ENCODE assay signal across 29 cellular contexts in the genomic region with DNA sequence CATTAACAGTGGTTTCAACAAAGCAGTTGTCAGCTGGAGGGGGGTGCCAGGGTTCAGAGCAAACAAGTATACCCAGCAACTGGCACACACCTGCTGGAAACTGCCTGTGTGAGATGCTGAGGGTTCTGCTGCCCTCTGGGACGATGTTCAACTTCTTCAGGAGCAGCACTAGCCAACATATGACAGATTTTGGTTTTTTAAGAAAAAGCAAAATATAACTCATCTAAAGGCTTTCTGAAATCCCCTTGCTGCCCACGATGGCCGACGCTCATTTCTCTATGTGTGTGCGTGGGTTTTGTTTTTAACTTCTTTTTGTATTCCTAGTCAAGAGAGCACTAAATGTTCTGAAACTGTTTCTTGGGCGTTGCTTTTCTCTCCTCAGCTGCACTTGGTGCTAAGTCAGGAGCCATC.
A peak's percentile ranks its signal among the peaks of the same experiment; 100 is the strongest.
DNase-seq lines count a peak whose midpoint lies in the region; ATAC-seq, FAIRE-seq and TF ChIP-seq lines count a peak whose summit lies in the region.
"Had no signal": no experiment of that assay in that cellular context is flagged by ENCODE, and none has a peak within 500 bp of the region (broad histone marks: within the 10 kb centered on the region; RNA-seq: fewer than 3 reads in every experiment).

No MANE protein-coding gene starts in this region.

- no TSS peak for BruUV-seq in GM12878 (replicated peaks; lab: Mats Ljungman, UMichigan)

- H3K4me3 ChIP-seq in Karpas-422 (ENCODE audit: low read length) = no peak overlapping the region
- H3K4me3 ChIP-seq in GM12878 = no peak overlapping the region
- H3K4me3 ChIP-seq: body of pancreas, gastroesophageal sphincter, hepatocyte, lung, MG63, PC-9, upper lobe of right lung had no signal

- H3K9me3 Mint-ChIP-seq in stimulated activated naive CD8-positive, alpha-beta T cell treated with anti-CD3 and anti-CD28 coated beads, Interleukin-15, Interleukin-2, amounts not matched to agents 100 ng/mL and 50 ng/mL, for 24 hours = no peaks in the 10 kb centered on the region
- H3K9me3 Mint-ChIP-seq: natural killer cell; T-helper 2 cell treated with Interferon-gamma antibody and Interleukin-4, amounts not matched to agents 5 μg/mL and 100 μg/mL, for 36 hours had no signal

- no peaks in the 10 kb centered on the region for H3K9me2 ChIP-seq in Karpas-422 (replicated peaks; ENCODE audit: insufficient read depth, low read length)

- no peaks in the 10 kb centered on the region for H3K9me3 ChIP-seq in Karpas-422 (ENCODE audit: low read length)
- no peaks in the 10 kb centered on the region for H3K9me3 ChIP-seq in GM12878 (replicated peaks; ENCODE audit: control insufficient read depth, insufficient read depth, low read length)
- H3K9me3 ChIP-seq: body of pancreas, gastroesophageal sphincter, MG63, upper lobe of right lung had no signal

- no peaks in the 10 kb centered on the region for H3K27me3 Mint-ChIP-seq in stimulated activated naive CD8-positive, alpha-beta T cell treated with anti-CD3 and anti-CD28 coated beads, Interleukin-15, Interleukin-2, amounts not matched to agents 100 ng/mL and 50 ng/mL, for 24 hours

- TF ChIP-seq CTCF in GM12878 (IDR thresholded peaks at IDR 0.05 in 2 of 3, conservative IDR thresholded peaks at IDR 0.05 in 1 of 3; ENCODE audit: control insufficient read depth in 2 of 3, extremely low read depth in 1 of 3, insufficient read depth in 1 of 3, low read depth in 3 of 3, low read length in 3 of 3) = no peak

- CTCF ChIA-PET in GM12878 (lab: Yijun Ruan, JAX) = interaction anchor here (0.6 kb wide), 1 partner anchor 21 kb away, joined by 4 read pairs; no protein-coding TSS in a partner anchor

- H2AFZ ChIP-seq in Karpas-422 (ENCODE audit: low read length) = no peak overlapping the region
- H2AFZ ChIP-seq in GM12878 (ENCODE audit: control insufficient read depth, low read depth, low read length) = no peak overlapping the region; the same call in 1 of the 2 replicates
- H2AFZ ChIP-seq: hepatocyte, PC-9 had no signal

- H3K4me1 ChIP-seq in Karpas-422 (ENCODE audit: low read length) (no peaks in the 10 kb centered on the region), GM12878 (ENCODE audit: control insufficient read depth, insufficient read depth, low read length) (no peaks in the 10 kb centered on the region)
- H3K4me1 ChIP-seq: body of pancreas, gastroesophageal sphincter, upper lobe of right lung had no signal

- H4K20me1 ChIP-seq in Karpas-422 (ENCODE audit: insufficient read depth, low read depth, low read length) (no peaks in the 10 kb centered on the region), GM12878 (ENCODE audit: control insufficient read depth, insufficient read depth) (no peaks in the 10 kb centered on the region)

- H3K4me2 ChIP-seq in Karpas-422 (ENCODE audit: low read depth, low read length, poor library complexity, severe bottlenecking) (no peak overlapping the region), GM12878 (ENCODE audit: control insufficient read depth, insufficient read depth) (no peak overlapping the region)
- H3K4me2 ChIP-seq: hepatocyte, PC-9 had no signal

- TF ChIP-seq RAD21 in GM12878 (IDR thresholded peaks at IDR 0.05; ENCODE audit: insufficient read depth, low read depth, low read length) = no peak

- H3K4me1 Mint-ChIP-seq in stimulated activated naive CD8-positive, alpha-beta T cell treated with anti-CD3 and anti-CD28 coated beads, Interleukin-15, Interleukin-2, amounts not matched to agents 100 ng/mL and 50 ng/mL, for 24 hours (ENCODE audit: low read depth) = no peaks in the 10 kb centered on the region
- H3K4me1 Mint-ChIP-seq: natural killer cell had no signal

- H3K27ac ChIP-seq in Karpas-422 (ENCODE audit: low read length) (no peak overlapping the region), GM12878 (ENCODE audit: control insufficient read depth, insufficient read depth) (no peak overlapping the region)
- H3K27ac ChIP-seq: body of pancreas, C4-2B, gastroesophageal sphincter, hepatocyte, PC-9, upper lobe of right lung had no signal

- H3K9ac ChIP-seq in Karpas-422 (ENCODE audit: low read length) = no peak overlapping the region
- H3K9ac ChIP-seq in GM12878 (ENCODE audit: control insufficient read depth, insufficient read depth, low read length) = no peak overlapping the region

- no peak for TF ChIP-seq EP300 in GM12878 (IDR thresholded peaks at IDR 0.05; ENCODE audit: borderline replicate concordance in 1 of 2, control insufficient read depth in 1 of 2, low read depth in 2 of 2, low read length in 2 of 2)

- RAD21 ChIA-PET in GM12878 (lab: Charles Lee; ENCODE audit: unreplicated experiment) = no interaction called here

- H3K36me3 Mint-ChIP-seq in stimulated activated naive CD8-positive, alpha-beta T cell treated with anti-CD3 and anti-CD28 coated beads, Interleukin-15, Interleukin-2, amounts not matched to agents 100 ng/mL and 50 ng/mL, for 24 hours (ENCODE audit: low read depth) = no peaks in the 10 kb centered on the region
- H3K36me3 Mint-ChIP-seq: natural killer cell had no signal

- H3K36me3 ChIP-seq in Karpas-422 (ENCODE audit: insufficient read depth, low read length) = no peaks in the 10 kb centered on the region
- H3K36me3 ChIP-seq in GM12878 (ENCODE audit: control insufficient read depth in 2 of 2, insufficient read depth in 2 of 2, low read length in 1 of 2) = no peaks in the 10 kb centered on the region
- H3K36me3 ChIP-seq: gastroesophageal sphincter, MG63, upper lobe of right lung had no signal

- no peak for FAIRE-seq in GM12878 (lab: Jason Lieb, UNC)
- FAIRE-seq: D721Med, H54 had no signal

- in situ Hi-C loops in GM12878 (cut with MboI) = no loop called here

- SMC1A ChIA-PET in GM12878 (lab: Charles Lee; ENCODE audit: uncharacterized antibody, unreplicated experiment) = no interaction called here

- intact Hi-C loops in GM12878 (cut with micrococcal nuclease; ENCODE audit: unreplicated experiment) = no loop called here

- WGBS in GM12878 (ENCODE audit: insufficient coverage, insufficient replicate concordance, low lambda C conversion rate, missing lambda C conversion rate) = 1% methylated on average over 6 of the region's 6 CpGs

- H3K79me2 ChIP-seq in Karpas-422 (ENCODE audit: low read length) = no peaks in the 10 kb centered on the region
- no peaks in the 10 kb centered on the region for H3K79me2 ChIP-seq in GM12878 (ENCODE audit: control insufficient read depth, insufficient read depth, low read length)
- H3K79me2 ChIP-seq: hepatocyte had no signal

- no peak for DNase-seq in stimulated activated naive CD8-positive, alpha-beta T cell treated with anti-CD3 and anti-CD28 coated beads, Interleukin-15, Interleukin-2, amounts not matched to agents 100 U/mL and 50 U/mL, for 24 hours
- DNase-seq in Karpas-422 = peak; percentile 5
- DNase-seq in GM12878 (ENCODE audit: low read depth, low spot score) = no peak
- DNase-seq in NK-92 treated with Interleukin-12 subunit alpha and Interleukin-12 subunit beta, amount 100 ng/mL, for 24 hours (lab: John Stamatoyannopoulos, UW) = no peak
- DNase-seq in stimulated activated naive CD4-positive, alpha-beta T cell treated with Interleukin-2 at 50 U/mL for 16 hours (lab: John Stamatoyannopoulos, UW) = no peak
- DNase-seq: activated CD4-positive, alpha-beta T cell treated with anti-CD3 and anti-CD28 coated beads, Interleukin-2, amount 50 U/mL, for 4 hours; activated naive CD4-positive, alpha-beta T cell treated with Interleukin-2 at 50 U/mL for 16 hours; activated T-cell treated with anti-CD3 and anti-CD28 coated beads for 4 hours; body of pancreas; cerebellar nuclear complex; EL; MG63; natural killer cell; NCI-H1417 treated with DMSO at 0.1 percent for 48 hours; NCI-H2081; PC-9; substantia nigra; upper lobe of right lung had no signal

- H3K27ac Mint-ChIP-seq in stimulated activated naive CD8-positive, alpha-beta T cell treated with anti-CD3 and anti-CD28 coated beads, Interleukin-15, Interleukin-2, amounts not matched to agents 100 ng/mL and 50 ng/mL, for 24 hours = peak overlapping the region; percentile 15
- H3K27ac Mint-ChIP-seq: natural killer cell; T-helper 2 cell treated with Interferon-gamma antibody and Interleukin-4, amounts not matched to agents 5 μg/mL and 100 μg/mL, for 36 hours had no signal

- no peak overlapping the region for H3K4me3 Mint-ChIP-seq in stimulated activated naive CD8-positive, alpha-beta T cell treated with anti-CD3 and anti-CD28 coated beads, Interleukin-15, Interleukin-2, amounts not matched to agents 100 ng/mL and 50 ng/mL, for 24 hours
- H3K4me3 Mint-ChIP-seq: natural killer cell; T-helper 2 cell treated with Interferon-gamma antibody and Interleukin-4, amounts not matched to agents 5 μg/mL and 100 μg/mL, for 36 hours had no signal

- TF ChIP-seq POLR2A in GM12878 (IDR thresholded peaks at IDR 0.05; ENCODE audit: low read depth, low read length) = no peak

- no peaks in the 10 kb centered on the region for H3K27me3 ChIP-seq in Karpas-422 (ENCODE audit: low read length)
- H3K27me3 ChIP-seq in GM12878 (replicated peaks in 1 of 2; ENCODE audit: control insufficient read depth in 2 of 2, insufficient read depth in 2 of 2, low read length in 1 of 2) = no peaks in the 10 kb centered on the region
- H3K27me3 ChIP-seq: body of pancreas, hepatocyte, upper lobe of right lung had no signal

- POLR2A ChIA-PET in GM12878 (lab: Charles Lee) = no interaction called here

- no peak for ATAC-seq in stimulated activated naive CD8-positive, alpha-beta T cell treated with anti-CD3 and anti-CD28 coated beads, Interleukin-15, Interleukin-2, amounts not matched to agents 100 U/mL and 50 U/mL, for 24 hours
- peak; percentile 42 for ATAC-seq in GM12878
- ATAC-seq in GM21786 (IDR thresholded peaks at IDR 0.05; ENCODE audit: unreplicated experiment) = no peak
- ATAC-seq: body of pancreas, gastroesophageal sphincter, natural killer cell, Right ventricle myocardium inferior, SK-N-SH treated with all-trans-retinoic acid at 6 μM for 48 hours, upper lobe of right lung had no signal

TF ChIP-seq in GM12878, 131 proteins besides CTCF, POLR2A, EP300 and RAD21:
- TF ChIP-seq RAD51 (IDR thresholded peaks at IDR 0.05) (no peak), IKZF1 (conservative IDR thresholded peaks at IDR 0.05) (no peak), FOS (IDR thresholded peaks at IDR 0.05; ENCODE audit: borderline replicate concordance, extremely low read depth, insufficient read length) (no peak), BCL11A (IDR thresholded peaks at IDR 0.05; ENCODE audit: low read depth, low read length) (no peak), ASH2L (IDR thresholded peaks at IDR 0.05; ENCODE audit: borderline replicate concordance, low read depth) (no peak), STAT3 (IDR thresholded peaks at IDR 0.05; ENCODE audit: low read depth, low read length) (no peak), ZNF207 (IDR thresholded peaks at IDR 0.05; ENCODE audit: borderline replicate concordance) (no peak)
TF ChIP-seq in GM12878: peak in this region for 0.
